Comparison of ENCODE assay signal across 1 cellular context in the genomic region with DNA sequence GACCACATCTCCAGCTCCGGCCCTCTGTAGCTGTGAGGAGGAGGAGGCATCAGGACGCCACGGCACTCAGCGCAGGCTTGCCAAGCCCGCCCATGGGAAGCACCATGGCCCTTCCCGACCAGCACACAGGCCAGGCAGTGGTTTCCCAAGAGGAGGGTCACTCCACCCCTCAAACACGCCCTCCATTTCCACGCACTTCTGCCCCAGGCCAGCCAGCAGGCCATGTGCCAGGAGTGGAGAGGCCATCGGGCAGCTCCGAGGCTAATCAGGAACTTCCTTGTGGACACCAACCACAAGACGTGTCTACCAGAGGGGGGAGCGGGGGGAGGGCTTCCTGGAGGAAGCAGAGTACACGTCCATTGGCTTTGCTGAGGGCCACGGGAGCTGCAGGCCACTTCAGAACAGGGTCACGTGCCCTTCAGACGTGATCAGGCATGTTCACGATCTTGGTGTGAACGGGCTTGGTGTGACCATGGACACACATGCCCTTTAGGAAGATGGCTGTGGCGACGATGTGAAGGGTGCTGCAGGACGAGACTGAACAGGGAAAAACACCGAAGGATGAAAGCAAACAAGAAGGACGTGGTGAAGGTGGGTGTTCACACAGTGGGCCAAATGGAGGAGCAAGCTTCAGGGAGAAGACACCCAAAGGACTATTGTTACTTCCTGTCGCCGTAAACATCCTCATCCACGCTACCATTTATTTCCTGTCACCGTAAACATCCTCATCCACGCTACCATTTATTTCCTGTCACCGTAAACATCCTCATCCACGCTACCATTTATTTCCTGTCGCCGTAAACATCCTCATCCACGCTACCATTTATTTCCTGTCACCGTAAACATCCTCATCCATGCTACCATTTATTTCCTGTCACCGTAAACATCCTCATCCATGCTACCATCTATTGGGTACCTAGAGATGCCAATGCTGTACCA.
TF ChIP-seq lines count a peak whose summit lies in the region.

No MANE protein-coding gene starts in this region.

TF ChIP-seq in HEK293, 187 proteins besides CTCF, POLR2A, EP300 and RAD21:
- TF ChIP-seq, protein P1, sequence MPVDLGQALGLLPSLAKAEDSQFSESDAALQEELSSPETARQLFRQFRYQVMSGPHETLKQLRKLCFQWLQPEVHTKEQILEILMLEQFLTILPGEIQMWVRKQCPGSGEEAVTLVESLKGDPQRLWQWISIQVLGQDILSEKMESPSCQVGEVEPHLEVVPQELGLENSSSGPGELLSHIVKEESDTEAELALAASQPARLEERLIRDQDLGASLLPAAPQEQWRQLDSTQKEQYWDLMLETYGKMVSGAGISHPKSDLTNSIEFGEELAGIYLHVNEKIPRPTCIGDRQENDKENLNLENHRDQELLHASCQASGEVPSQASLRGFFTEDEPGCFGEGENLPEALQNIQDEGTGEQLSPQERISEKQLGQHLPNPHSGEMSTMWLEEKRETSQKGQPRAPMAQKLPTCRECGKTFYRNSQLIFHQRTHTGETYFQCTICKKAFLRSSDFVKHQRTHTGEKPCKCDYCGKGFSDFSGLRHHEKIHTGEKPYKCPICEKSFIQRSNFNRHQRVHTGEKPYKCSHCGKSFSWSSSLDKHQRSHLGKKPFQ (tag by site-specific recombination; IDR thresholded peaks at IDR 0.05): 0 out of 2 replicates have a peak, but pooled peaks have one; percentile 18
- TF ChIP-seq ZNF549 (tag by site-specific recombination; IDR thresholded peaks at IDR 0.05): no peak
